ENCODE assay signal across 13 cellular contexts in the genomic region with DNA sequence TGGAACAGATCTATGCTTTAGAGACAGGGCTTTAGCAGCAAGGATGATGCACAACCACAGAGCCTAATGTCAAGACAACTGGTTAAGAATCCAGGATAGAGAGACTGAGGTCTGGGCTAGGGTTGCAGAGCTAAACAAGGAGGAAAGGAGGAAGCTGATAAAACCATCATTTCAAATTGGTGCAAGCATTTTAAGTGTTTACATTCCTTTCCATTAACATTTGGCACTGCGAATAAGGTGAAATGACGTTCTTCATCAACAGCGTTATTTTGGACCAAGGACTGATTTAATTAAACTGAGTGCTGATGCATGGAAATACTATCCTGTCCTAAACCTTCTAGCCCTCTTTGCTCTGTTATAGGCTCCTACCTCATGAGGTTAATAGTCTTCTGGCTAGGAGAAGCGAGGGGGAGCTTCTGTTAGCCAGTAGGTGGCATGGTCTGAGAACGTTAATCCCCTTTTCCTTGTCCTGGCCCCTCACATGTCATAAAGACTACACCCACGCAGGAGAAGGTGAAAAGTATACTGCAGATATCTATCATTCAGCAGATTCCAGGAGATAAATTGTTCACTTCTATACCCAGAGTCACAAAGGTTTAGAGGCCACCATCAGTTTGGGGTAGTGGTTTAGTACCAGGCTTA. TPM values are rescaled to one million over a fixed set of nuclear protein-coding genes. Genes with fewer than 3 reads are reported as not detected.
DNase-seq lines count a peak whose midpoint lies in the region; ATAC-seq and TF ChIP-seq lines count a peak whose summit lies in the region.
"Had no signal": no experiment of that assay in that cellular context is flagged by ENCODE, and none has a peak within 500 bp of the region (broad histone marks: within the 10 kb centered on the region; RNA-seq: fewer than 3 reads in every experiment).

No MANE protein-coding gene starts in this region.

- CTCF ChIA-PET in Calu3 (lab: Charles Lee): interaction anchor here (1.1 to 4.3 kb wide), 5 partner anchors 11 to 285 kb away, joined by 3 to 40 read pairs (median 5); no protein-coding TSS in a partner anchor

- BruUV-seq in Calu3 (replicated peaks; lab: Mats Ljungman, UMichigan): no TSS peak

- H3K36me3 ChIP-seq in WERI-Rb-1: no peaks in the 10 kb centered on the region
- H3K36me3 ChIP-seq: thyroid gland had no signal

- H3K9me3 Mint-ChIP-seq in Calu3 (ENCODE audit: low read depth, unreplicated experiment) (no peaks in the 10 kb centered on the region), immature natural killer cell (no peaks in the 10 kb centered on the region)

- H3K27ac Mint-ChIP-seq in Calu3 (ENCODE audit: unreplicated experiment) (no peak overlapping the region), immature natural killer cell (peak overlapping the region in 3 of 6 donors; percentile 38 to 77 (median 43))

- DNase-seq in Calu3 (peak; percentile 35), Kasumi-1 (lab: John Stamatoyannopoulos, UW) (peak; percentile 24), WERI-Rb-1 (peak; percentile 21), immature natural killer cell (no peak), islet precursor cell (no peak), NCI-H1436 treated with DMSO at 0.1 percent for 48 hours (lab: John Stamatoyannopoulos, UW) (no peak)
- no peak for DNase-seq in stimulated activated naive CD4-positive, alpha-beta T cell treated with Interleukin-2 at 50 U/mL for 16 hours (lab: John Stamatoyannopoulos, UW)
- DNase-seq: activated CD4-positive, alpha-beta T cell treated with anti-CD3 and anti-CD28 coated beads, Interleukin-2, amount 50 U/mL, for 1 hour; activated effector memory CD4-positive, alpha-beta T cell treated with anti-CD3 and anti-CD28 coated beads, Interleukin-2, amount 50 U/mL, for 16 hours; midbrain; NCI-H2029; thyroid gland had no signal

- no peaks in the 10 kb centered on the region for H3K9me3 ChIP-seq in WERI-Rb-1 (ENCODE audit: severe bottlenecking)
- H3K9me3 ChIP-seq: thyroid gland had no signal

- no peak overlapping the region for H3K27ac ChIP-seq in WERI-Rb-1
- H3K27ac ChIP-seq: thyroid gland had no signal

- H3K27me3 Mint-ChIP-seq in Calu3 (ENCODE audit: unreplicated experiment) (no peaks in the 10 kb centered on the region), immature natural killer cell (ENCODE audit: low read depth in 3 of 3) (peaks cover 3 to 7% (median 4%) of the 10 kb centered on the region in 3 donors)

- no peak overlapping the region for H3K4me3 ChIP-seq in WERI-Rb-1 (ENCODE audit: low read depth, low read length)
- H3K4me3 ChIP-seq: thyroid gland had no signal

- H3K36me3 Mint-ChIP-seq in Calu3 (ENCODE audit: insufficient read depth, unreplicated experiment) (no peaks in the 10 kb centered on the region), immature natural killer cell (no peaks in the 10 kb centered on the region)

- TF ChIP-seq CTCF in Calu3 (IDR thresholded peaks at IDR 0.05; ENCODE audit: unreplicated experiment) (no peak), WERI-Rb-1 (IDR thresholded peaks at IDR 0.05; ENCODE audit: low read depth, low read length) (peak; percentile 43)

- H3K27me3 ChIP-seq in WERI-Rb-1 (ENCODE audit: insufficient read depth, low read depth, severe bottlenecking): no peaks in the 10 kb centered on the region
- H3K27me3 ChIP-seq: thyroid gland had no signal

- no peak overlapping the region for H3K4me3 Mint-ChIP-seq in Calu3 (ENCODE audit: low read depth, unreplicated experiment)
- H3K4me3 Mint-ChIP-seq in immature natural killer cell: peak overlapping the region in 3 of 5 donors; percentile 22 to 33 (median 24)

- no peak for ATAC-seq in HG02610 (IDR thresholded peaks at IDR 0.05; ENCODE audit: unreplicated experiment)

- intact Hi-C loops in Calu3 (cut with micrococcal nuclease; ENCODE audit: unreplicated experiment): loop anchor here (1.0 kb wide), 2 partner anchors 184 to 285 kb away; no protein-coding TSS in a partner anchor

- H3K4me1 Mint-ChIP-seq in Calu3 (ENCODE audit: low read depth, unreplicated experiment) (peaks cover 8% of the 10 kb centered on the region), immature natural killer cell (peaks cover 31 to 33% of the 10 kb centered on the region in 2 donors)

RNA-seq across cellular contexts. Expression of a gene that starts 7.6 kb away (rescaled TPM):
- 16.9 and 20.6 TPM in 2 replicates for total RNA-seq in Calu3 (2022)
- 100 to 1,000 TPM; 119 to 149 (median 130) TPM for polyA plus RNA-seq in immature natural killer cell

Comparison
In these comparisons a context has a peak if more than half of its experiments do, and no peak if none do; other contexts are left out.
1. DNase-seq: peak in Calu3 (single experiment), Kasumi-1 (2 of 2) and WERI-Rb-1 (single experiment); none in immature natural killer cell (0 of 3), stimulated activated naive CD4-positive, alpha-beta T cell treated with Interleukin-2 at 50 U/mL for 16 hours (single experiment), islet precursor cell (single experiment) and NCI-H1436 treated with DMSO at 0.1 percent for 48 hours (single experiment).